Comparison of ENCODE assay signal across 12 cellular contexts in genomic region chr22:20111689-20112622, GRCh38. TPM values are rescaled to one million over a fixed set of nuclear protein-coding genes. Genes with fewer than 3 reads are reported as not detected.
A peak's percentile ranks its signal among the peaks of the same experiment; 100 is the strongest.
DNase-seq lines count a peak whose midpoint lies in the region; ATAC-seq and TF ChIP-seq lines count a peak whose summit lies in the region.
"Had no signal": no experiment of that assay in that cellular context is flagged by ENCODE, and none has a peak within 500 bp of the region (broad histone marks: within the 10 kb centered on the region; RNA-seq: fewer than 3 reads in every experiment).

No MANE protein-coding gene starts in this region.

- intact Hi-C loops in adrenal gland (cut with DNase I): no loop called here
- intact Hi-C loops in naive thymus-derived CD4-positive, alpha-beta T cell (cut with micrococcal nuclease): loop anchor here in 1 of 2 donors (1.0 to 10.0 kb wide), 2 partner anchors 142 to 967 kb away; partner anchors contain the start of gene ESS2

- peak overlapping the region; percentile 66; the same call in 1 of the 2 replicates for H3K27ac ChIP-seq in DND-41 (ENCODE audit: low read length)
- H3K27ac ChIP-seq in HUES48 (ENCODE audit: low read depth, low read length): peak overlapping the region; percentile 67
- H3K27ac ChIP-seq in adrenal gland: peak overlapping the region in 3 of 5 donors; percentile 51 to 52 (median 52)
- peak overlapping the region; percentile 50 for H3K27ac ChIP-seq in naive thymus-derived CD4-positive, alpha-beta T cell (ENCODE audit: low read depth, low read length)
- H3K27ac ChIP-seq: hepatocyte had no signal

- H4K20me1 ChIP-seq in DND-41 (ENCODE audit: insufficient read depth, low read length): peaks cover 83% of the 10 kb centered on the region

- peaks cover 12 to 31% (median 19%) of the 10 kb centered on the region in 7 donors for H3K4me1 Mint-ChIP-seq in naive thymus-derived CD4-positive, alpha-beta T cell

- TF ChIP-seq CTCF in DND-41 (IDR thresholded peaks at IDR 0.05; ENCODE audit: borderline replicate concordance, extremely low read depth, low read length, poor library complexity, severe bottlenecking) (no peak), adrenal gland (IDR thresholded peaks at IDR 0.05) (no peak)

- H3K4me1 ChIP-seq in DND-41 (ENCODE audit: insufficient read depth, low read length) (peaks cover 47% of the 10 kb centered on the region), HUES48 (ENCODE audit: control insufficient read depth, insufficient read depth, low read length) (no peaks in the 10 kb centered on the region), adrenal gland (replicated peaks in 1 of 2) (peaks cover 10 to 13% of the 10 kb centered on the region in 2 donors)
- peaks cover 14 to 18% of the 10 kb centered on the region in 2 donors for H3K4me1 ChIP-seq in naive thymus-derived CD4-positive, alpha-beta T cell (ENCODE audit: control insufficient read depth in 2 of 2, insufficient read depth in 2 of 2, low read length in 2 of 2)

- no peaks in the 10 kb centered on the region for H3K9me3 Mint-ChIP-seq in naive thymus-derived CD4-positive, alpha-beta T cell

- H3K4me3 ChIP-seq in DND-41 (ENCODE audit: low read depth in 1 of 2, low read length in 2 of 2): no peak overlapping the region
- H3K4me3 ChIP-seq in HUES48 (ENCODE audit: low read depth, low read length): no peak overlapping the region
- no peak overlapping the region for H3K4me3 ChIP-seq in adrenal gland
- H3K4me3 ChIP-seq in naive thymus-derived CD4-positive, alpha-beta T cell (ENCODE audit: low read length): no peak overlapping the region
- H3K4me3 ChIP-seq: hepatocyte had no signal

- H3K4me2 ChIP-seq in DND-41 (ENCODE audit: insufficient read depth, low read length): no peak overlapping the region
- H3K4me2 ChIP-seq: hepatocyte had no signal

- peaks cover 94% of the 10 kb centered on the region for H3K36me3 ChIP-seq in DND-41 (ENCODE audit: insufficient read depth, low read length)
- peaks cover 88% of the 10 kb centered on the region for H3K36me3 ChIP-seq in HUES48 (ENCODE audit: control insufficient read depth, insufficient read depth, low read length)
- H3K36me3 ChIP-seq in adrenal gland (replicated peaks in 1 of 2): peaks cover 0 to 82% of the 10 kb centered on the region in 2 donors
- H3K36me3 ChIP-seq in naive thymus-derived CD4-positive, alpha-beta T cell (ENCODE audit: control insufficient read depth in 2 of 3, insufficient read depth in 3 of 3, low read length in 3 of 3): peaks cover 0 to 87% (median 9%) of the 10 kb centered on the region in 3 experiments

- H3K9me3 ChIP-seq in DND-41 (ENCODE audit: insufficient read depth, low read length, severe bottlenecking) (no peaks in the 10 kb centered on the region), HUES48 (ENCODE audit: control insufficient read depth, insufficient read depth, low read length) (no peaks in the 10 kb centered on the region), adrenal gland (replicated peaks in 1 of 3) (no peaks in the 10 kb centered on the region)
- no peaks in the 10 kb centered on the region for H3K9me3 ChIP-seq in naive thymus-derived CD4-positive, alpha-beta T cell (ENCODE audit: control insufficient read depth in 2 of 3, low read length in 3 of 3)

- H3K9ac ChIP-seq in DND-41 (ENCODE audit: low read depth, low read length) (peak overlapping the region; percentile 32; the same call in 1 of the 2 replicates), HUES48 (ENCODE audit: low read depth, low read length) (no peak overlapping the region)

- ATAC-seq in DND-41 (ENCODE audit: insufficient read depth, low read depth) (peak; percentile 56), HG03571 (IDR thresholded peaks at IDR 0.05; ENCODE audit: unreplicated experiment) (no peak)
- ATAC-seq in naive thymus-derived CD4-positive, alpha-beta T cell: no peak

- no peaks in the 10 kb centered on the region for H3K27me3 ChIP-seq in DND-41 (ENCODE audit: insufficient read depth, low read length, poor library complexity)
- H3K27me3 ChIP-seq in HUES48 (ENCODE audit: control insufficient read depth, insufficient read depth, low read length): no peaks in the 10 kb centered on the region
- H3K27me3 ChIP-seq in adrenal gland: no peaks in the 10 kb centered on the region
- no peaks in the 10 kb centered on the region for H3K27me3 ChIP-seq in naive thymus-derived CD4-positive, alpha-beta T cell (ENCODE audit: control insufficient read depth in 2 of 2, insufficient read depth in 2 of 2, low read length in 2 of 2)
- H3K27me3 ChIP-seq: hepatocyte had no signal

- H2AFZ ChIP-seq in DND-41 (ENCODE audit: low read depth, low read length): no peak overlapping the region
- H2AFZ ChIP-seq: hepatocyte had no signal

- no peak for TF ChIP-seq POLR2A in adrenal gland (IDR thresholded peaks at IDR 0.05)

- CTCF ChIA-PET in naive thymus-derived CD4-positive, alpha-beta T cell (lab: Charles Lee): no interaction called here

- peaks cover 49% of the 10 kb centered on the region for H3K79me2 ChIP-seq in DND-41 (ENCODE audit: insufficient read depth, low read length)

- H3K27me3 Mint-ChIP-seq in naive thymus-derived CD4-positive, alpha-beta T cell: no peaks in the 10 kb centered on the region

- peak overlapping the region in 1 of 10 donors; percentile 26 for H3K4me3 Mint-ChIP-seq in naive thymus-derived CD4-positive, alpha-beta T cell

- in situ Hi-C loops in G401 (cut with HindIII; ENCODE audit: low sequenced_read_pairs): no loop called here

- DNase-seq in DND-41: no peak
- peak in 3 of 7 donors; percentile 55 to 59 (median 58) for DNase-seq in adrenal gland
- DNase-seq in naive thymus-derived CD4-positive, alpha-beta T cell: no peak
- DNase-seq in NCI-H510A treated with DMSO at 0.1 percent for 48 hours (lab: John Stamatoyannopoulos, UW): no peak
- DNase-seq in activated effector memory CD4-positive, alpha-beta T cell treated with anti-CD3 and anti-CD28 coated beads, Interleukin-2, amount 50 U/mL, for 16 hours: no peak
- no peak for DNase-seq in G401 (ENCODE audit: low spot score)
- DNase-seq: effector CD4-positive, alpha-beta T cell; NCI-H526 treated with DMSO at 0.1 percent for 48 hours; SW 1271 had no signal

- WGBS in adrenal gland, 4 donors: 46 to 62% (median 58%) methylated on average over 4 to 7 of the region's 7 CpGs

- POLR2A ChIA-PET in naive thymus-derived CD4-positive, alpha-beta T cell (lab: Charles Lee): interaction anchor here (0.5 kb wide), 1 partner anchor 65 kb away, joined by 7 read pairs; no protein-coding TSS in a partner anchor

- peaks cover 0 to 15% (median 6%) of the 10 kb centered on the region in 5 donors for H3K36me3 Mint-ChIP-seq in naive thymus-derived CD4-positive, alpha-beta T cell

- peak overlapping the region in 8 of 9 donors; percentile 34 to 88 (median 74) for H3K27ac Mint-ChIP-seq in naive thymus-derived CD4-positive, alpha-beta T cell

RNA-seq across cellular contexts. Expression of gene RANBP1, which starts 3.9 kb away (rescaled TPM):
- total RNA-seq in adrenal gland: 100 to 1,000 TPM in 5 of 8 donors, 10 to 100 TPM in 3; 71.4 to 346 (median 130) TPM
- 100 to 1,000 TPM in 1 of 3 donors, 10 to 100 TPM in 2; 63.3 to 128 (median 70.1) TPM for polyA plus RNA-seq in adrenal gland
- 100 to 1,000 TPM in 1 of 5 experiments, 10 to 100 TPM in 4; 50.4 to 224 (median 74.8) TPM for total RNA-seq in naive thymus-derived CD4-positive, alpha-beta T cell
- 10 to 100 TPM; 86.1 to 90.6 TPM for polyA plus RNA-seq in naive thymus-derived CD4-positive, alpha-beta T cell
- 883 and 1,003 TPM in 2 replicates for total RNA-seq in G401 (2014; rRNA removed; shearing (Covaris generic))

RNA-seq across cellular contexts. Expression of gene TRMT2A, which starts 5.1 kb away (rescaled TPM):
- total RNA-seq in adrenal gland: 10 to 100 TPM; 43.5 to 90.3 (median 66.8) TPM
- polyA plus RNA-seq in adrenal gland: 100 to 1,000 TPM in 2 of 3 donors, 10 to 100 TPM in 1; 22.4 to 283 (median 168) TPM
- 100 to 1,000 TPM in 2 of 5 experiments, 10 to 100 TPM in 3; 92.0 to 134 (median 95.8) TPM for total RNA-seq in naive thymus-derived CD4-positive, alpha-beta T cell
- polyA plus RNA-seq in naive thymus-derived CD4-positive, alpha-beta T cell: 10 to 100 TPM; 30.0 to 44.5 TPM
- 22.4 and 55.8 TPM in 2 replicates for total RNA-seq in G401 (2014; rRNA removed; shearing (Covaris generic))

RNA-seq across cellular contexts. Expression of gene ZDHHC8, which starts 19.6 kb away (rescaled TPM):
- 10 to 100 TPM; 20.0 to 65.6 (median 36.1) TPM for total RNA-seq in adrenal gland
- polyA plus RNA-seq in adrenal gland: 100 to 1,000 TPM in 1 of 3 donors, 10 to 100 TPM in 2; 15.5 to 109 (median 59.3) TPM
- 10 to 100 TPM; 63.4 to 88.5 (median 79.2) TPM for total RNA-seq in naive thymus-derived CD4-positive, alpha-beta T cell
- 1 to 10 TPM in 1 of 2 donors, under 1 TPM in 1; 0.95 to 4.3 TPM for polyA plus RNA-seq in naive thymus-derived CD4-positive, alpha-beta T cell
- total RNA-seq in G401 (2014; rRNA removed; shearing (Covaris generic)): 5.1 and 7.8 TPM in 2 replicates

RNA-seq across cellular contexts. Expression of gene DGCR8, which starts 31.9 kb away (rescaled TPM):
- total RNA-seq in adrenal gland: 10 to 100 TPM in 7 of 8 donors, 1 to 10 TPM in 1; 7.2 to 32.2 (median 20.0) TPM
- 10 to 100 TPM; 16.3 to 31.0 (median 25.9) TPM for polyA plus RNA-seq in adrenal gland
- total RNA-seq in naive thymus-derived CD4-positive, alpha-beta T cell: 10 to 100 TPM; 33.4 to 63.6 (median 41.1) TPM
- 1 to 10 TPM; 4.1 to 6.1 TPM for polyA plus RNA-seq in naive thymus-derived CD4-positive, alpha-beta T cell
- total RNA-seq in G401 (2014; rRNA removed; shearing (Covaris generic)): 21.5 and 22.0 TPM in 2 replicates

RNA-seq across cellular contexts. Expression of gene CCDC188, which starts 38.9 kb away (rescaled TPM):
- total RNA-seq in adrenal gland: 1 to 10 TPM in 2 of 8 donors, under 1 TPM in 5, not detected in 1; 0.30 to 1.6 (median 0.54) TPM
- 10 to 100 TPM in 1 of 3 donors, 1 to 10 TPM in 1, not detected in 1; 2.9 to 19.0 TPM for polyA plus RNA-seq in adrenal gland
- not detected for total RNA-seq in naive thymus-derived CD4-positive, alpha-beta T cell
- not detected for polyA plus RNA-seq in naive thymus-derived CD4-positive, alpha-beta T cell
- not detected in 2 replicates for total RNA-seq in G401 (2014; rRNA removed; shearing (Covaris generic))
- total RNA-seq: hepatocyte had no signal
- polyA plus RNA-seq: hepatocyte had no signal
